Comparison of ENCODE assay signal across 8 cellular contexts in genomic region chr16:15888072-15888976, GRCh38. TPM values are rescaled to one million over a fixed set of nuclear protein-coding genes. Genes with fewer than 3 reads are reported as not detected.
DNase-seq lines count a peak whose midpoint lies in the region; ATAC-seq, FAIRE-seq and TF ChIP-seq lines count a peak whose summit lies in the region.

A gene with protein sequence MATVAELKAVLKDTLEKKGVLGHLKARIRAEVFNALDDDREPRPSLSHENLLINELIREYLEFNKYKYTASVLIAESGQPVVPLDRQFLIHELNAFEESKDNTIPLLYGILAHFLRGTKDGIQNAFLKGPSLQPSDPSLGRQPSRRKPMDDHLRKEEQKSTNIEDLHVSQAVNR (minus strand): TSS chr16:15888603. CDS start chr16:15888585, 18 bp downstream.

- H3K9me3 ChIP-seq in spleen, result no peaks in the 10 kb centered on the region

- DNase-seq in AG08395 (ENCODE audit: low spot score) (peak; percentile 100), NCI-H2227 treated with DMSO at 0.1 percent for 48 hours (lab: John Stamatoyannopoulos, UW) (peak; percentile 99), bronchial epithelial cell (ENCODE audit: low read depth) (peak; percentile 97), iPS-NIHi7 (ENCODE audit: extremely low spot score) (peak; percentile 100), spleen (peak; percentile 99)

- no peaks in the 10 kb centered on the region for H3K36me3 ChIP-seq in bronchial epithelial cell (ENCODE audit: control insufficient read depth, insufficient read depth, low read length)
- peaks cover 0 to 8% (median 6%) of the 10 kb centered on the region in 6 donors for H3K36me3 ChIP-seq in spleen

- intact Hi-C loops in spleen (cut with DNase I; ENCODE audit: low total_unique reads), result no loop called here

- peak; percentile 23 for FAIRE-seq in bronchial epithelial cell (lab: Jason Lieb, UNC)

- TF ChIP-seq CTCF in WI38 (IDR thresholded peaks at IDR 0.05; ENCODE audit: low read depth, low read length) (0 out of 2 replicates have a peak, but pooled peaks have one; percentile 8), bronchial epithelial cell (IDR thresholded peaks at IDR 0.05; ENCODE audit: insufficient read depth, low read length, severe bottlenecking) (peak; percentile 31), spleen (IDR thresholded peaks at IDR 0.05 in 8 of 11, conservative IDR thresholded peaks at IDR 0.05 in 3 of 11) (peak in 10 of 11 experiments; percentile 31 to 78 (median 58))

- no peak for TF ChIP-seq POLR2A in spleen (IDR thresholded peaks at IDR 0.05)

- WGBS in spleen, 5 donors, result 0 to 1% (median 0%) methylated on average over 40 to 41 of the region's 41 CpGs

- H3K4me3 ChIP-seq in WI38 (ENCODE audit: low read depth, low read length) (peak within 1 kb of the TSS; percentile 97), bronchial epithelial cell (ENCODE audit: low read depth, low read length) (peak within 1 kb of the TSS; percentile 77), spleen (peak within 1 kb of the TSS; percentile 79 to 96 (median 82))

- H3K27me3 ChIP-seq in bronchial epithelial cell (ENCODE audit: control insufficient read depth, insufficient read depth, low read length) (no peaks in the 10 kb centered on the region), spleen (replicated peaks in 1 of 7) (no peaks in the 10 kb centered on the region)

- H3K27ac ChIP-seq in spleen, result peak within 1 kb of the TSS; percentile 69 to 92 (median 88)

- ATAC-seq in GM18907 (IDR thresholded peaks at IDR 0.05; ENCODE audit: unreplicated experiment), result peak; percentile 92
- peak; percentile 99 for ATAC-seq in HG03159 (IDR thresholded peaks at IDR 0.05; ENCODE audit: unreplicated experiment)

- H3K4me1 ChIP-seq in spleen, result peaks cover 15 to 42% (median 25%) of the 10 kb centered on the region in 6 donors

RNA-seq across cellular contexts. Expression of the gene that starts here (rescaled TPM):
- total RNA-seq in bronchial epithelial cell (46.6 and 56.7 TPM in 2 replicates), spleen (10 to 100 TPM; 23.6 to 29.2 (median 27.1) TPM)
- polyA plus RNA-seq in spleen, result 10 to 100 TPM; 14.7 to 24.7 (median 19.9) TPM

Comparison
In these comparisons a context has a peak if more than half of its experiments do, and no peak if none do; other contexts are left out.
1. Peak in every context shown above with its lines: DNase-seq, ATAC-seq, H3K4me3 ChIP-seq and H3K27ac ChIP-seq.
2. CTCF ChIP-seq: peak in every context shown above with its lines; median percentile 58 in spleen; 31 in bronchial epithelial cell; 8 in WI38.